24 cellular contexts compared by ENCODE assay signal in the genomic region with DNA sequence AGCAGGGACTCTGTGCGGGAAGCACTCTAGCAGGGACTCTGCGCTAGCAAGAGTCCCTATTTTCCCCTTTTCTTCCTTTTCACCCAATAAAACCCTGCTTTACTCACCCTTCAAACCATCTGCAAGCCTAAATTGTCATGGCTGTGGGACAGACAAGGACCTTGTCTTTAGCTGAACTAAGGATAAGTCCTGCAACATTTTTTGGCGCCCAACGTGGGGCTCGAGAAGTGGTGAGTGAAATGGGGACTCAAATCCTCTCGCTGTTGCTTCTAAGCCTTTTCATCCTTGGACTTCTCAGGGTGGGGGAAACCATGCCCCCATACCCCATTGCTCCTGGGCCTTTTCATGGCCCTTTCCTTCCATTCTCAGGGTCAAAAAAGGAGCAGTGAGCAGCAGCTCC. TPM values are rescaled to one million over a fixed set of nuclear protein-coding genes. Genes with fewer than 3 reads are reported as not detected.
A peak's percentile ranks its signal among the peaks of the same experiment; 100 is the strongest.
DNase-seq lines count a peak whose midpoint lies in the region; ATAC-seq and TF ChIP-seq lines count a peak whose summit lies in the region.
"Had no signal": no experiment of that assay in that cellular context is flagged by ENCODE, and none has a peak within 500 bp of the region (broad histone marks: within the 10 kb centered on the region; RNA-seq: fewer than 3 reads in every experiment).

No MANE protein-coding gene starts in this region.

- no peak overlapping the region for H3K4me2 ChIP-seq in fibroblast of lung (ENCODE audit: extremely low read depth, insufficient read depth, low read length)
- H3K4me2 ChIP-seq in SK-N-SH = no peak overlapping the region

- no peaks in the 10 kb centered on the region for H3K79me2 ChIP-seq in fibroblast of lung (ENCODE audit: control insufficient read depth, insufficient read depth, low read length)
- H3K79me2 ChIP-seq in SK-N-SH (ENCODE audit: insufficient read depth) = no peaks in the 10 kb centered on the region

- peak; percentile 1 for DNase-seq in M059J (ENCODE audit: low read depth)
- peak; percentile 23 for DNase-seq in WTC11 (ENCODE audit: low spot score)
- peak; percentile 3 to 12 for DNase-seq in fibroblast of lung (ENCODE audit: low read depth in 2 of 2)
- DNase-seq in myocyte (ENCODE audit: low read depth) = peak; percentile 4
- DNase-seq in NCI-H128 (lab: John Stamatoyannopoulos, UW; ENCODE audit: unreplicated experiment) = no peak
- no peak for DNase-seq in SK-N-SH
- no peak for DNase-seq in SW 1271 (lab: John Stamatoyannopoulos, UW)
- DNase-seq: activated CD8-positive, alpha-beta memory T cell treated with anti-CD3 and anti-CD28 coated beads for 24 hours; Caco-2; cerebellar nuclear complex; effector memory CD8-positive, alpha-beta T cell; H7; MM.1S; NCI-H187 treated with DMSO at 0.1 percent for 48 hours; NCI-H510A; Right ventricle myocardium superior; stimulated activated CD4-positive, alpha-beta T cell treated with anti-CD3 and anti-CD28 coated beads, Interleukin-4, amount 100 ng/mL, for 1 hour; substantia nigra; T-helper 1 cell; WERI-Rb-1 had no signal

- H3K4me1 Mint-ChIP-seq in WTC11 = peaks cover 2% of the 10 kb centered on the region

- H3F3A ChIP-seq in SK-N-SH (replicated peaks; ENCODE audit: insufficient read depth) = no peaks in the 10 kb centered on the region

- no peak for ATAC-seq in WTC11
- ATAC-seq: effector memory CD8-positive, alpha-beta T cell; HepG2 had no signal

- no peak overlapping the region for H3K27ac Mint-ChIP-seq in WTC11
- H3K27ac Mint-ChIP-seq: activated T-helper 2 cell treated with anti-CD3 and anti-CD28 coated beads, Interferon-gamma antibody, Interleukin-2, Interleukin-4, amounts not matched to agents 10 μg/mL and 5 μg/mL and 100 μg/mL, durations not matched to agents 14 hours and 24 hours and 36 hours; effector memory CD8-positive, alpha-beta T cell had no signal

- TF ChIP-seq RAD21 in SK-N-SH (IDR thresholded peaks at IDR 0.05; ENCODE audit: low read length) = no peak

- no peaks in the 10 kb centered on the region for H4K20me1 ChIP-seq in fibroblast of lung (ENCODE audit: control insufficient read depth, extremely low read depth, insufficient read depth, low read length)
- no peaks in the 10 kb centered on the region for H4K20me1 ChIP-seq in SK-N-SH (ENCODE audit: insufficient read depth)

- CTCF ChIA-PET in WTC11 (lab: Charles Lee) = no interaction called here
- CTCF ChIA-PET in SK-N-SH (lab: Yijun Ruan, JAX) = no interaction called here

- H3K9me2 ChIP-seq in SK-N-SH = no peaks in the 10 kb centered on the region

- POLR2A ChIA-PET in WTC11 (lab: Charles Lee) = no interaction called here
- POLR2A ChIA-PET in SK-N-SH (lab: Yijun Ruan, JAX) = no interaction called here

- H3K9me3 ChIP-seq in fibroblast of lung (ENCODE audit: control insufficient read depth, insufficient read depth, low read depth, low read length) (no peaks in the 10 kb centered on the region), SK-N-SH (no peaks in the 10 kb centered on the region)

- H3K9me3 Mint-ChIP-seq in WTC11 = peaks cover 73% of the 10 kb centered on the region

- H3K27me3 ChIP-seq in fibroblast of lung (ENCODE audit: control insufficient read depth, insufficient read depth, low read length) (no peaks in the 10 kb centered on the region), SK-N-SH (ENCODE audit: insufficient read depth) (no peaks in the 10 kb centered on the region)

- H3K27ac ChIP-seq in fibroblast of lung (ENCODE audit: insufficient read depth, low read length) (no peak overlapping the region), SK-N-SH (ENCODE audit: low read depth in 2 of 2, low read length in 1 of 2) (no peak overlapping the region)
- H3K27ac ChIP-seq: skin epidermis, WERI-Rb-1 had no signal

- TF ChIP-seq CTCF in WTC11 (IDR thresholded peaks at IDR 0.05) (no peak), fibroblast of lung (conservative IDR thresholded peaks at IDR 0.05 in 1 of 2, IDR thresholded peaks at IDR 0.05 in 1 of 2; ENCODE audit: low read depth in 1 of 2, low read length in 2 of 2) (no peak), SK-N-SH (IDR thresholded peaks at IDR 0.05) (no peak)

- WGBS in SK-N-SH (ENCODE audit: low lambda C conversion rate) = 16% methylated on average over 6 of the region's 6 CpGs

- H2AFZ ChIP-seq in fibroblast of lung (ENCODE audit: low read length) (no peak overlapping the region), SK-N-SH (ENCODE audit: low read depth) (no peak overlapping the region)

- peaks cover 12% of the 10 kb centered on the region for H3K27me3 Mint-ChIP-seq in WTC11 (ENCODE audit: low read depth)
- H3K27me3 Mint-ChIP-seq: effector memory CD8-positive, alpha-beta T cell had no signal

- no peak for TF ChIP-seq EP300 in SK-N-SH (IDR thresholded peaks at IDR 0.05; ENCODE audit: borderline replicate concordance in 1 of 2, low read depth in 1 of 2, low read length in 1 of 2)

- H3K36me3 ChIP-seq in fibroblast of lung (ENCODE audit: control insufficient read depth, insufficient read depth, low read length) (no peaks in the 10 kb centered on the region), SK-N-SH (replicated peaks in 1 of 2; ENCODE audit: control insufficient read depth in 1 of 2, insufficient read depth in 2 of 2, low read length in 1 of 2) (no peaks in the 10 kb centered on the region)
- H3K36me3 ChIP-seq: WERI-Rb-1 had no signal

- no peak overlapping the region for H3K9ac ChIP-seq in fibroblast of lung (ENCODE audit: insufficient read depth, low read length)
- H3K9ac ChIP-seq in SK-N-SH = no peak overlapping the region

- H3K4me3 Mint-ChIP-seq in WTC11 = no peak overlapping the region
- H3K4me3 Mint-ChIP-seq: effector memory CD8-positive, alpha-beta T cell had no signal

- H3K36me3 Mint-ChIP-seq in WTC11 = peaks cover 57% of the 10 kb centered on the region

- no peaks in the 10 kb centered on the region for H3K4me1 ChIP-seq in fibroblast of lung (ENCODE audit: control insufficient read depth, extremely low read depth, insufficient read depth, low read length)
- no peaks in the 10 kb centered on the region for H3K4me1 ChIP-seq in SK-N-SH (ENCODE audit: control insufficient read depth in 1 of 2, insufficient read depth in 2 of 2, low read depth in 1 of 2, low read length in 1 of 2)
- H3K4me1 ChIP-seq: Caco-2 had no signal

- no peak overlapping the region for H3K4me3 ChIP-seq in fibroblast of lung (replicated peaks in 1 of 4; ENCODE audit: control extremely low read depth in 1 of 4, insufficient read depth in 1 of 4, low read depth in 3 of 4, low read length in 4 of 4)
- no peak overlapping the region for H3K4me3 ChIP-seq in SK-N-SH (ENCODE audit: low read depth in 2 of 2, low read length in 1 of 2)
- H3K4me3 ChIP-seq: skin epidermis had no signal

TF ChIP-seq in WTC11, 78 proteins besides CTCF, POLR2A, EP300 and RAD21 (continues in another document):
- TF ChIP-seq ATF3 (CRISPR knock-in tag; conservative IDR thresholded peaks at IDR 0.05) (no peak), SP1 (CRISPR knock-in tag; conservative IDR thresholded peaks at IDR 0.05) (no peak), NFE2L1 (CRISPR knock-in tag; IDR thresholded peaks at IDR 0.05) (no peak), NR2C2 (CRISPR knock-in tag; IDR thresholded peaks at IDR 0.05) (no peak), ZNF232 (CRISPR knock-in tag; IDR thresholded peaks at IDR 0.05) (no peak)
- TF ChIP-seq, protein P1, sequence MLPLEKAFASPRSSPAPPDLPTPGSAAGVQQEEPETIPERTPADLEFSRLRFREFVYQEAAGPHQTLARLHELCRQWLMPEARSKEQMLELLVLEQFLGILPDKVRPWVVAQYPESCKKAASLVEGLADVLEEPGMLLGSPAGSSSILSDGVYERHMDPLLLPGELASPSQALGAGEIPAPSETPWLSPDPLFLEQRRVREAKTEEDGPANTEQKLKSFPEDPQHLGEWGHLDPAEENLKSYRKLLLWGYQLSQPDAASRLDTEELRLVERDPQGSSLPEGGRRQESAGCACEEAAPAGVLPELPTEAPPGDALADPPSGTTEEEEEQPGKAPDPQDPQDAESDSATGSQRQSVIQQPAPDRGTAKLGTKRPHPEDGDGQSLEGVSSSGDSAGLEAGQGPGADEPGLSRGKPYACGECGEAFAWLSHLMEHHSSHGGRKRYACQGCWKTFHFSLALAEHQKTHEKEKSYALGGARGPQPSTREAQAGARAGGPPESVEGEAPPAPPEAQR (CRISPR knock-in tag; IDR thresholded peaks at IDR 0.05) = no peak

TF ChIP-seq in SK-N-SH, 30 proteins besides CTCF, POLR2A, EP300 and RAD21:
- TF ChIP-seq, protein P2, sequence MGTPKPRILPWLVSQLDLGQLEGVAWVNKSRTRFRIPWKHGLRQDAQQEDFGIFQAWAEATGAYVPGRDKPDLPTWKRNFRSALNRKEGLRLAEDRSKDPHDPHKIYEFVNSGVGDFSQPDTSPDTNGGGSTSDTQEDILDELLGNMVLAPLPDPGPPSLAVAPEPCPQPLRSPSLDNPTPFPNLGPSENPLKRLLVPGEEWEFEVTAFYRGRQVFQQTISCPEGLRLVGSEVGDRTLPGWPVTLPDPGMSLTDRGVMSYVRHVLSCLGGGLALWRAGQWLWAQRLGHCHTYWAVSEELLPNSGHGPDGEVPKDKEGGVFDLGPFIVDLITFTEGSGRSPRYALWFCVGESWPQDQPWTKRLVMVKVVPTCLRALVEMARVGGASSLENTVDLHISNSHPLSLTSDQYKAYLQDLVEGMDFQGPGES (IDR thresholded peaks at IDR 0.05; ENCODE audit: low read depth, low read length) = no peak
- TF ChIP-seq EZH2phosphoT487 (IDR thresholded peaks at IDR 0.05; ENCODE audit: borderline replicate concordance, low read depth) = no peak
- no peak for TF ChIP-seq RCOR1 (IDR thresholded peaks at IDR 0.05; ENCODE audit: low read length)
- TF ChIP-seq YY1 (IDR thresholded peaks at IDR 0.05; ENCODE audit: low read depth) = no peak
- no peak for TF ChIP-seq FOXM1 (IDR thresholded peaks at IDR 0.05; ENCODE audit: low read depth)
- no peak for TF ChIP-seq RXRA (IDR thresholded peaks at IDR 0.05; ENCODE audit: borderline replicate concordance, low read depth)
- TF ChIP-seq FOXJ3 (CRISPR knock-in tag; IDR thresholded peaks at IDR 0.05) = no peak
- TF ChIP-seq FOSL2 (IDR thresholded peaks at IDR 0.05; ENCODE audit: borderline replicate concordance, low read depth) = no peak

RNA-seq across cellular contexts. Expression of gene IMPG1, which starts 46.4 kb away (rescaled TPM):
- total RNA-seq in M059J (2014; rRNA removed; shearing (Covaris generic)) = not detected in 2 replicates
- total RNA-seq in WTC11 (2021) (not detected in 3 replicates), fibroblast of lung (not detected in 2 replicates), myocyte (not detected in 2 replicates)
- polyA plus RNA-seq in fibroblast of lung (0.05 and 0.17 TPM in 2 replicates), SK-N-SH (2012; rRNA removed) (not detected in 2 replicates)
- 0.03 TPM in 1 of 2 replicates, not detected in the other for polyA plus RNA-seq in fibroblast of lung (2012)
- not detected in 2 replicates for polyA minus RNA-seq in fibroblast of lung (ENCODE audit: low replicate concordance)
- 0.18 TPM for polyA plus RNA-seq in myocyte (2012)
- not detected in 2 replicates for polyA plus RNA-seq in SK-N-SH (2012; cell fraction: cytosol; rRNA removed)
- not detected in 2 replicates for polyA plus RNA-seq in SK-N-SH (2012; cell fraction: nucleus; rRNA removed)
- total RNA-seq: activated T-helper 2 cell treated with anti-CD3 and anti-CD28 coated beads, Interferon-gamma antibody, Interleukin-2, Interleukin-4, amounts not matched to agents 10 μg/mL and 5 μg/mL and 100 μg/mL, durations not matched to agents 14 hours and 24 hours and 36 hours; Caco-2; H7; HepG2; lower leg skin; Right ventricle myocardium superior had no signal
- polyA plus RNA-seq: HepG2 had no signal

Comparison
In these comparisons a context has a peak if more than half of its experiments do, and no peak if none do; other contexts are left out.
1. DNase-seq: peak in M059J (single experiment), WTC11 (single experiment), fibroblast of lung (2 of 2) and myocyte (single experiment); none in NCI-H128 (single experiment), SK-N-SH (single experiment) and SW 1271 (0 of 2).